In genomic region chr1:52098139-52098871, GRCh38 we compare ENCODE assay signal across 1 cellular context.
TF ChIP-seq lines count a peak whose summit lies in the region.

No MANE protein-coding gene starts in this region.

TF ChIP-seq in HepG2, 621 proteins besides CTCF, POLR2A, EP300 and RAD21 (continued from another document and continues in another):
- TF ChIP-seq HMGXB4 (CRISPR knock-in tag; IDR thresholded peaks at IDR 0.05; ENCODE audit: borderline replicate concordance in 1 of 2, low read depth in 1 of 2) (peak in 1 of 2 experiments; percentile 30; a peak in 1 of 4 replicates), ZBTB39 (CRISPR knock-in tag; IDR thresholded peaks at IDR 0.05) (no peak), ZNF496 (CRISPR knock-in tag; IDR thresholded peaks at IDR 0.05; ENCODE audit: insufficient replicate concordance) (no peak), ZNF530 (CRISPR knock-in tag; IDR thresholded peaks at IDR 0.05; ENCODE audit: low read depth) (no peak), GATAD2A (CRISPR knock-in tag; IDR thresholded peaks at IDR 0.05) (peak; percentile 92), RARG (CRISPR knock-in tag; IDR thresholded peaks at IDR 0.05; ENCODE audit: low read depth) (no peak), ZFP36L2 (CRISPR knock-in tag; IDR thresholded peaks at IDR 0.05) (no peak), RARA (CRISPR knock-in tag; IDR thresholded peaks at IDR 0.05) (peak; percentile 90), TAF1 (CRISPR knock-in tag; IDR thresholded peaks at IDR 0.05) (no peak), MAFK (conservative IDR thresholded peaks at IDR 0.05 in 1 of 2, IDR thresholded peaks at IDR 0.05 in 1 of 2; ENCODE audit: low read length in 2 of 2) (no peak), ZNF468 (CRISPR knock-in tag; IDR thresholded peaks at IDR 0.05) (no peak), SMC3 (IDR thresholded peaks at IDR 0.05; ENCODE audit: low read length) (0 out of 2 replicates have a peak, but pooled peaks have one; percentile 3), REL (CRISPR knock-in tag; conservative IDR thresholded peaks at IDR 0.05) (no peak), ETV6 (CRISPR knock-in tag; conservative IDR thresholded peaks at IDR 0.05) (no peak), ZBTB42 (CRISPR knock-in tag; IDR thresholded peaks at IDR 0.05) (no peak), SIX4 (CRISPR knock-in tag; IDR thresholded peaks at IDR 0.05) (peak; percentile 54; the same call in 1 of the 2 replicates), MED13 (CRISPR knock-in tag; IDR thresholded peaks at IDR 0.05) (no peak), GATAD1 (CRISPR knock-in tag; IDR thresholded peaks at IDR 0.05) (peak; percentile 46), SNAPC2 (CRISPR knock-in tag; IDR thresholded peaks at IDR 0.05) (no peak), PAX8 (CRISPR knock-in tag; IDR thresholded peaks at IDR 0.05; ENCODE audit: borderline replicate concordance) (no peak), ZBTB20 (CRISPR knock-in tag; IDR thresholded peaks at IDR 0.05; ENCODE audit: borderline replicate concordance, low read depth) (no peak), MYPOP (CRISPR knock-in tag; IDR thresholded peaks at IDR 0.05) (peak; percentile 49; the same call in 1 of the 2 replicates), ATAD3A (CRISPR knock-in tag; IDR thresholded peaks at IDR 0.05) (no peak), CC2D1A (CRISPR knock-in tag; IDR thresholded peaks at IDR 0.05) (no peak), ZNF605 (CRISPR knock-in tag; IDR thresholded peaks at IDR 0.05) (no peak), MEIS2 (CRISPR knock-in tag; IDR thresholded peaks at IDR 0.05) (peak; percentile 60; the same call in 1 of the 2 replicates), ZNF724P (CRISPR knock-in tag; IDR thresholded peaks at IDR 0.05; ENCODE audit: borderline replicate concordance) (no peak), NCOA1 (CRISPR knock-in tag; IDR thresholded peaks at IDR 0.05) (no peak), HDAC1 (CRISPR knock-in tag; IDR thresholded peaks at IDR 0.05) (peak; percentile 78), RXRB (CRISPR knock-in tag; IDR thresholded peaks at IDR 0.05; ENCODE audit: borderline replicate concordance) (peak; percentile 87), ZBTB14 (CRISPR knock-in tag; IDR thresholded peaks at IDR 0.05) (no peak), ZNF772 (CRISPR knock-in tag; IDR thresholded peaks at IDR 0.05) (no peak), THAP9 (CRISPR knock-in tag; IDR thresholded peaks at IDR 0.05; ENCODE audit: borderline replicate concordance) (no peak), ZNF784 (CRISPR knock-in tag; IDR thresholded peaks at IDR 0.05; ENCODE audit: borderline replicate concordance) (peak; percentile 56; the same call in 1 of the 2 replicates), NFATC3 (CRISPR knock-in tag; IDR thresholded peaks at IDR 0.05) (no peak), HNRNPH1 (optimal IDR thresholded peaks at IDR 0.05; ENCODE audit: low read depth, low read length) (no peak), ASH2L (IDR thresholded peaks at IDR 0.05; ENCODE audit: insufficient read length, low read depth, low read length) (peak; percentile 58), REPIN1 (CRISPR knock-in tag; IDR thresholded peaks at IDR 0.05; ENCODE audit: borderline replicate concordance, low read depth) (peak; percentile 76; the same call in 1 of the 2 replicates), TGIF2 (CRISPR knock-in tag; IDR thresholded peaks at IDR 0.05) (peak; percentile 67), ZNF644 (CRISPR knock-in tag; IDR thresholded peaks at IDR 0.05; ENCODE audit: low read depth) (no peak), NR1H2 (CRISPR knock-in tag; IDR thresholded peaks at IDR 0.05; ENCODE audit: borderline replicate concordance, low read depth) (no peak), GTF3A (CRISPR knock-in tag; conservative IDR thresholded peaks at IDR 0.05) (no peak), SOX5 (CRISPR knock-in tag; IDR thresholded peaks at IDR 0.05; ENCODE audit: borderline replicate concordance) (peak; percentile 98), SUZ12 (IDR thresholded peaks at IDR 0.05; ENCODE audit: low read depth, low read length) (no peak), ZNF879 (CRISPR knock-in tag; IDR thresholded peaks at IDR 0.05) (no peak), PITX1 (CRISPR knock-in tag; IDR thresholded peaks at IDR 0.05) (peak; percentile 64; the same call in 1 of the 2 replicates), ZNF775 (CRISPR knock-in tag; IDR thresholded peaks at IDR 0.05; ENCODE audit: borderline replicate concordance) (no peak), NR2F2 (IDR thresholded peaks at IDR 0.05; ENCODE audit: borderline replicate concordance, low read depth) (peak; percentile 96), RBAK (CRISPR knock-in tag; IDR thresholded peaks at IDR 0.05) (no peak)
- TF ChIP-seq, protein P1, sequence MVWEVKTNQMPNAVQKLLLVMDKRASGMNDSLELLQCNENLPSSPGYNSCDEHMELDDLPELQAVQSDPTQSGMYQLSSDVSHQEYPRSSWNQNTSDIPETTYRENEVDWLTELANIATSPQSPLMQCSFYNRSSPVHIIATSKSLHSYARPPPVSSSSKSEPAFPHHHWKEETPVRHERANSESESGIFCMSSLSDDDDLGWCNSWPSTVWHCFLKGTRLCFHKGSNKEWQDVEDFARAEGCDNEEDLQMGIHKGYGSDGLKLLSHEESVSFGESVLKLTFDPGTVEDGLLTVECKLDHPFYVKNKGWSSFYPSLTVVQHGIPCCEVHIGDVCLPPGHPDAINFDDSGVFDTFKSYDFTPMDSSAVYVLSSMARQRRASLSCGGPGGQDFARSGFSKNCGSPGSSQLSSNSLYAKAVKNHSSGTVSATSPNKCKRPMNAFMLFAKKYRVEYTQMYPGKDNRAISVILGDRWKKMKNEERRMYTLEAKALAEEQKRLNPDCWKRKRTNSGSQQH (CRISPR knock-in tag; IDR thresholded peaks at IDR 0.05; ENCODE audit: low read depth): no peak
- TF ChIP-seq, protein P2, sequence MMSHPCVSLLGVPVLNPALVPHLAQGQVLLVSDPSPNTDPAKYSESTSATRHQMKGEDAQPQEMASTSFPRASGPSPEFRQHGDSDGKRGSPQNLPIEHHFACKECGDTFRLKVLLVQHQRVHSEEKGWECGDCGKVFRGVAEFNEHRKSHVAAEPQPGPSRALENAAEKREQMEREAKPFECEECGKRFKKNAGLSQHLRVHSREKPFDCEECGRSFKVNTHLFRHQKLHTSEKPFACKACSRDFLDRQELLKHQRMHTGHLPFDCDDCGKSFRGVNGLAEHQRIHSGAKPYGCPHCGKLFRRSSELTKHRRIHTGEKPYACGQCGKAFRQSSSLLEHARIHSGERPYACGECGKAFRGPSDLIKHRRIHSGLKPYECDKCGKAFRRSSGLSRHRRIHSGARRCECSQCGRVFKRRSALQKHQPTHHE (CRISPR knock-in tag; IDR thresholded peaks at IDR 0.05; ENCODE audit: borderline replicate concordance): no peak
- TF ChIP-seq, protein P3, sequence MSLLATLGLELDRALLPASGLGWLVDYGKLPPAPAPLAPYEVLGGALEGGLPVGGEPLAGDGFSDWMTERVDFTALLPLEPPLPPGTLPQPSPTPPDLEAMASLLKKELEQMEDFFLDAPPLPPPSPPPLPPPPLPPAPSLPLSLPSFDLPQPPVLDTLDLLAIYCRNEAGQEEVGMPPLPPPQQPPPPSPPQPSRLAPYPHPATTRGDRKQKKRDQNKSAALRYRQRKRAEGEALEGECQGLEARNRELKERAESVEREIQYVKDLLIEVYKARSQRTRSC (CRISPR knock-in tag; IDR thresholded peaks at IDR 0.05; ENCODE audit: low read depth): no peak
